In the genomic region with DNA sequence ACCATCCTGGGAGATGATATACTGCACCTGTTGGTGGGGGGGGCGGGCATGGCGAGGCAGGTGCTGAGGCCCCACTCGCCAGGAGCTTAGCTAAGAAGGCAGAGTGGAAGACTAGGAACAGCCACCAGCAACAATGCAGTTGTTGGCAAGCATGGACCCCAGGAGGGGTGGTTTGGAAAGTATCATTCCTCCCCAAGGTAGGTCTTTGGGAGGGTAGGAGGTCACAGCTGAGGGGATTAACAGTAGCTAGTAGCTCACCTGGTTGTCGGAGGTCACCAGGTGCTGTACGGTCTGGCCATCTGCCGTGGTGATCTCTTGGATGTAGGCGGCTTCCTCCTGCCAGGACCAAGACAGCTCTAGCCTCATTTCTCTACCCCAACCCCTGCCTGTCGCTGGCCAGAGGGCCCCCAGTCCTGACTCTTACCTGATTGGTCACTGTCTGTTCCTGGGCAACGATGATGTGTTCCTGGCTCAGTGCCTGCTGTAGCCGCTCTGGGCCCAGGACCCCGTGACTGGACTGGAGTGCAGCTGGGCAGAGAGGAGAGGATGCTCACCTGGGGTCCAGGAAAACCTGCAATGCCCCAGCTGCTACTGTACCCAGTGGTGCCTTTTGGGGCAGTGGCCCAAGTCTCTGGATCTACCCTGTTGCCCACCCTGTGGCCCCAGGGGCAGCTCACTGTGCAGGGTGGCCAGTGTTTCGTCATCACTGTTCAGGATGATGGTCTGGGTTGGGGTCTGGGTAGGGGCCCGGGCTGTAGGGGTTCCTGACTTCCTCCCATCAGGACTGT, we compare ENCODE assay signal across 12 cellular contexts. TPM values are rescaled to one million over a fixed set of nuclear protein-coding genes. Genes with fewer than 3 reads are reported as not detected.
DNase-seq lines count a peak whose midpoint lies in the region; ATAC-seq, FAIRE-seq and TF ChIP-seq lines count a peak whose summit lies in the region.
"Had no signal": no experiment of that assay in that cellular context is flagged by ENCODE, and none has a peak within 500 bp of the region (broad histone marks: within the 10 kb centered on the region; RNA-seq: fewer than 3 reads in every experiment).

No MANE protein-coding gene starts in this region.

- H3K27ac ChIP-seq in HepG2 (ENCODE audit: extremely low read length, insufficient read depth, low read length) (no peak overlapping the region), right lobe of liver (no peak overlapping the region)

- TF ChIP-seq RAD21 in HepG2 (CRISPR knock-in tag; IDR thresholded peaks at IDR 0.05), result no peak

- no peaks in the 10 kb centered on the region for H4K20me1 ChIP-seq in HepG2 (ENCODE audit: insufficient read depth, low read length)

- BruUV-seq in HepG2 (replicated peaks; lab: Mats Ljungman, UMichigan), result no TSS peak

- H3K4me2 ChIP-seq in HepG2 (ENCODE audit: low read depth, low read length), result no peak overlapping the region

- H3K79me2 ChIP-seq in HepG2 (ENCODE audit: insufficient read depth, low read length), result no peaks in the 10 kb centered on the region

- no peaks in the 10 kb centered on the region for H3K9me3 ChIP-seq in HepG2 (ENCODE audit: low read length)
- no peaks in the 10 kb centered on the region for H3K9me3 ChIP-seq in right lobe of liver
- H3K9me3 ChIP-seq: BE2C had no signal

- TF ChIP-seq CTCF in HepG2 (CRISPR knock-in tag; IDR thresholded peaks at IDR 0.05) (no peak), right lobe of liver (IDR thresholded peaks at IDR 0.05) (no peak)

- CTCF ChIA-PET in HepG2 (lab: Yijun Ruan, JAX; ENCODE audit: low intra/inter-chr PET ratio, low total read pairs), result no interaction called here

- H3K36me3 ChIP-seq in HepG2 (replicated peaks in 1 of 2; ENCODE audit: control insufficient read depth in 1 of 2, insufficient read depth in 2 of 2, low read length in 2 of 2) (peaks cover 44 to 78% of the 10 kb centered on the region in 2 experiments), right lobe of liver (peaks cover 5 to 73% (median 22%) of the 10 kb centered on the region in 4 donors)

- no peak for ATAC-seq in HepG2
- no peak for ATAC-seq in right lobe of liver

- no peak for FAIRE-seq in HepG2 (lab: Jason Lieb, UNC)

- H3K4me3 ChIP-seq in HepG2 (replicated peaks in 1 of 3; ENCODE audit: insufficient read depth in 1 of 3, low read depth in 2 of 3, low read length in 3 of 3) (no peak overlapping the region), right lobe of liver (no peak overlapping the region)

- H3K27me3 ChIP-seq in HepG2 (ENCODE audit: control insufficient read depth in 1 of 2, insufficient read depth in 2 of 2, low read length in 2 of 2) (no peaks in the 10 kb centered on the region), right lobe of liver (no peaks in the 10 kb centered on the region)
- H3K27me3 ChIP-seq: BE2C had no signal

- no peak for DNase-seq in HepG2 (ENCODE audit: low spot score)
- no peak for DNase-seq in right lobe of liver
- peak; percentile 45 for DNase-seq in cerebellar cortex (ENCODE audit: low spot score)
- DNase-seq in cortex of kidney (lab: John Stamatoyannopoulos, UW), result no peak
- DNase-seq in effector CD8-positive, alpha-beta T cell (lab: John Stamatoyannopoulos, UW), result no peak
- DNase-seq in stimulated activated CD8-positive, alpha-beta memory T cell treated with anti-CD3 and anti-CD28 coated beads, Interleukin-4, amount 100 ng/mL, for 48 hours, result no peak
- DNase-seq: amniotic stem cell; BE2C; NCI-H1436; NCI-H526; SHP77 treated with DMSO at 0.1 percent for 48 hours; stimulated activated CD4-positive, alpha-beta T cell treated with anti-CD3 and anti-CD28 coated beads, Interleukin-4, amount 100 ng/mL, for 24 hours had no signal

- TF ChIP-seq POLR2A in HepG2 (IDR thresholded peaks at IDR 0.05; ENCODE audit: insufficient read depth in 1 of 2, low read depth in 2 of 2, low read length in 2 of 2) (peak; percentile 14 to 54; a peak in 2 of 4 replicates), right lobe of liver (IDR thresholded peaks at IDR 0.05) (no peak)

- POLR2A ChIA-PET in HepG2 (lab: Yijun Ruan, JAX), result interaction anchor here (0.8 to 7.5 kb wide), 6 partner anchors 8 to 69 kb away, joined by 3 to 201 read pairs (median 4); a partner anchor contains a TSS

- TF ChIP-seq EP300 in HepG2 (IDR thresholded peaks at IDR 0.05; ENCODE audit: low read depth in 2 of 2, low read length in 2 of 2), result no peak
- no peak for TF ChIP-seq EP300 in HepG2 (CRISPR knock-in tag; IDR thresholded peaks at IDR 0.05; ENCODE audit: borderline replicate concordance)

- in situ Hi-C loops in HepG2 (cut with HindIII; ENCODE audit: extremely low pct_ligation_motif_present, low pct_unique_long_range_greater_than_20kb), result loop anchor here (5.0 kb wide), 1 partner anchor 122 kb away; a partner anchor contains a TSS

- intact Hi-C loops in HepG2 (cut with micrococcal nuclease; ENCODE audit: unreplicated experiment) (no loop called here), right lobe of liver (cut with DNase I) (loop anchor here (10.0 kb wide), 2 partner anchors 55 to 135 kb away; a partner anchor contains a TSS)

- 95% methylated on average over 11 of the region's 13 CpGs for WGBS in HepG2 (ENCODE audit: low lambda C conversion rate)
- WGBS in right lobe of liver (ENCODE audit: insufficient coverage, low coverage, low lambda C conversion rate, missing lambda C conversion rate), result 88% methylated on average over 3 of the region's 13 CpGs

- H2AFZ ChIP-seq in HepG2 (ENCODE audit: low read length), result no peak overlapping the region

- H3K9ac ChIP-seq in HepG2 (ENCODE audit: insufficient read depth, low read depth, low read length), result no peak overlapping the region

- H3K4me1 ChIP-seq in HepG2 (ENCODE audit: insufficient read depth, low read length) (peaks cover 30% of the 10 kb centered on the region), right lobe of liver (peaks cover 0 to 12% (median 3%) of the 10 kb centered on the region in 4 donors)
- H3K4me1 ChIP-seq: BE2C had no signal

RNA-seq across cellular contexts. Expression of a gene that starts 15.3 kb away (rescaled TPM):
- 18.5 and 20.9 TPM in 2 replicates for total RNA-seq in HepG2 (2016; rRNA removed; fragmentation: Illumina TruSeq; extraction: Trizol)
- 30.2 and 42.6 TPM in 2 replicates for total RNA-seq in HepG2 (2016; cell fraction: cytosol; rRNA removed; fragmentation: Illumina TruSeq; extraction: Trizol; ENCODE audit: low read depth)
- 17.6 and 21.4 TPM in 2 replicates for total RNA-seq in HepG2 (2016; cell fraction: insoluble cytoplasmic fraction; rRNA removed; fragmentation: Illumina TruSeq; extraction: Trizol)
- 35.4 and 44.6 TPM in 2 replicates for total RNA-seq in HepG2 (2016; cell fraction: membrane; rRNA removed; fragmentation: Illumina TruSeq; extraction: Trizol)
- 19.3 and 21.9 TPM in 2 replicates for total RNA-seq in HepG2 (2016; cell fraction: nucleus; rRNA removed; fragmentation: Illumina TruSeq; extraction: Trizol)
- 21.6 and 24.4 TPM in 2 replicates for polyA plus RNA-seq in HepG2 (2011; rRNA removed)
- 19.5 and 26.1 TPM in 2 replicates for polyA plus RNA-seq in HepG2 (2011; cell fraction: cytosol; rRNA removed)
- 38.0 and 44.1 TPM in 2 replicates for polyA plus RNA-seq in HepG2 (2011; cell fraction: nucleus; rRNA removed)
- 22.9 and 30.3 TPM in 2 replicates for polyA plus RNA-seq in HepG2 (2012)
- polyA plus RNA-seq in HepG2 (2016; cell fraction: cytosol; fragmentation: Illumina TruSeq; extraction: Trizol; ENCODE audit: low read depth), result 41.4 and 54.3 TPM in 2 replicates
- polyA plus RNA-seq in HepG2 (2016; cell fraction: insoluble cytoplasmic fraction; fragmentation: Illumina TruSeq; extraction: Trizol; ENCODE audit: low read depth), result 27.4 and 35.6 TPM in 2 replicates
- 51.1 and 55.4 TPM in 2 replicates for polyA plus RNA-seq in HepG2 (2016; cell fraction: membrane; fragmentation: Illumina TruSeq; extraction: Trizol; ENCODE audit: low read depth)
- polyA plus RNA-seq in HepG2 (2016; cell fraction: nucleus; fragmentation: Illumina TruSeq; extraction: Trizol; ENCODE audit: insufficient read depth, low read depth), result 35.5 and 37.2 TPM in 2 replicates
- polyA minus RNA-seq in HepG2 (2011; rRNA and poly(A)+ RNA removed; ENCODE audit: low replicate concordance), result 40.1 and 74.5 TPM in 2 replicates
- polyA minus RNA-seq in HepG2 (2011; cell fraction: cytosol; rRNA and poly(A)+ RNA removed), result 19.4 and 24.4 TPM in 2 replicates
- polyA minus RNA-seq in HepG2 (2011; cell fraction: nucleus; rRNA and poly(A)+ RNA removed), result 55.2 and 63.6 TPM in 2 replicates
- total RNA-seq in right lobe of liver, result 10 to 100 TPM in 2 of 6 experiments, 1 to 10 TPM in 4; 7.8 to 12.1 (median 9.5) TPM

RNA-seq across cellular contexts. Expression of a gene that starts 22.3 kb away (rescaled TPM):
- total RNA-seq in HepG2 (2016; rRNA removed; fragmentation: Illumina TruSeq; extraction: Trizol), result 6.0 and 13.7 TPM in 2 replicates
- total RNA-seq in HepG2 (2016; cell fraction: cytosol; rRNA removed; fragmentation: Illumina TruSeq; extraction: Trizol; ENCODE audit: low read depth), result 4.5 and 4.7 TPM in 2 replicates
- total RNA-seq in HepG2 (2016; cell fraction: insoluble cytoplasmic fraction; rRNA removed; fragmentation: Illumina TruSeq; extraction: Trizol), result 5.0 and 12.7 TPM in 2 replicates
- total RNA-seq in HepG2 (2016; cell fraction: membrane; rRNA removed; fragmentation: Illumina TruSeq; extraction: Trizol), result 6.7 and 7.0 TPM in 2 replicates
- 18.8 and 22.0 TPM in 2 replicates for total RNA-seq in HepG2 (2016; cell fraction: nucleus; rRNA removed; fragmentation: Illumina TruSeq; extraction: Trizol)
- polyA plus RNA-seq in HepG2 (2011; rRNA removed), result 9.7 and 12.3 TPM in 2 replicates
- 3.3 and 4.6 TPM in 2 replicates for polyA plus RNA-seq in HepG2 (2011; cell fraction: cytosol; rRNA removed)
- polyA plus RNA-seq in HepG2 (2011; cell fraction: nucleus; rRNA removed), result 62.4 and 81.3 TPM in 2 replicates
- 5.7 and 8.0 TPM in 2 replicates for polyA plus RNA-seq in HepG2 (2012)
- polyA plus RNA-seq in HepG2 (2016; cell fraction: cytosol; fragmentation: Illumina TruSeq; extraction: Trizol; ENCODE audit: low read depth), result 1.5 TPM in 2 replicates
- 5.1 and 7.0 TPM in 2 replicates for polyA plus RNA-seq in HepG2 (2016; cell fraction: insoluble cytoplasmic fraction; fragmentation: Illumina TruSeq; extraction: Trizol; ENCODE audit: low read depth)
- 2.9 and 3.1 TPM in 2 replicates for polyA plus RNA-seq in HepG2 (2016; cell fraction: membrane; fragmentation: Illumina TruSeq; extraction: Trizol; ENCODE audit: low read depth)
- 40.5 and 45.7 TPM in 2 replicates for polyA plus RNA-seq in HepG2 (2016; cell fraction: nucleus; fragmentation: Illumina TruSeq; extraction: Trizol; ENCODE audit: insufficient read depth, low read depth)
- polyA minus RNA-seq in HepG2 (2011; rRNA and poly(A)+ RNA removed; ENCODE audit: low replicate concordance), result 32.3 and 35.8 TPM in 2 replicates
- polyA minus RNA-seq in HepG2 (2011; cell fraction: cytosol; rRNA and poly(A)+ RNA removed), result 3.4 and 4.0 TPM in 2 replicates
- 42.4 and 45.0 TPM in 2 replicates for polyA minus RNA-seq in HepG2 (2011; cell fraction: nucleus; rRNA and poly(A)+ RNA removed)
- 1 to 10 TPM; 6.5 to 9.3 (median 7.8) TPM for total RNA-seq in right lobe of liver

RNA-seq across cellular contexts. Expression of a gene that starts 37.8 kb away (rescaled TPM):
- 7.0 and 16.9 TPM in 2 replicates for total RNA-seq in HepG2 (2016; rRNA removed; fragmentation: Illumina TruSeq; extraction: Trizol)
- total RNA-seq in HepG2 (2016; cell fraction: cytosol; rRNA removed; fragmentation: Illumina TruSeq; extraction: Trizol; ENCODE audit: low read depth), result 3.6 and 5.4 TPM in 2 replicates
- total RNA-seq in HepG2 (2016; cell fraction: insoluble cytoplasmic fraction; rRNA removed; fragmentation: Illumina TruSeq; extraction: Trizol), result 5.7 and 18.2 TPM in 2 replicates
- 6.1 and 6.9 TPM in 2 replicates for total RNA-seq in HepG2 (2016; cell fraction: membrane; rRNA removed; fragmentation: Illumina TruSeq; extraction: Trizol)
- 18.3 and 22.2 TPM in 2 replicates for total RNA-seq in HepG2 (2016; cell fraction: nucleus; rRNA removed; fragmentation: Illumina TruSeq; extraction: Trizol)
- polyA plus RNA-seq in HepG2 (2011; rRNA removed), result 28.6 and 30.7 TPM in 2 replicates
- polyA plus RNA-seq in HepG2 (2011; cell fraction: cytosol; rRNA removed), result 26.4 and 36.2 TPM in 2 replicates
- polyA plus RNA-seq in HepG2 (2011; cell fraction: nucleus; rRNA removed), result 25.4 and 33.0 TPM in 2 replicates
- polyA plus RNA-seq in HepG2 (2012), result 13.5 and 20.7 TPM in 2 replicates
- 6.3 and 6.9 TPM in 2 replicates for polyA plus RNA-seq in HepG2 (2016; cell fraction: cytosol; fragmentation: Illumina TruSeq; extraction: Trizol; ENCODE audit: low read depth)
- polyA plus RNA-seq in HepG2 (2016; cell fraction: insoluble cytoplasmic fraction; fragmentation: Illumina TruSeq; extraction: Trizol; ENCODE audit: low read depth), result 7.2 and 10.5 TPM in 2 replicates
- polyA plus RNA-seq in HepG2 (2016; cell fraction: membrane; fragmentation: Illumina TruSeq; extraction: Trizol; ENCODE audit: low read depth), result 7.7 and 8.9 TPM in 2 replicates
- 31.7 and 37.7 TPM in 2 replicates for polyA plus RNA-seq in HepG2 (2016; cell fraction: nucleus; fragmentation: Illumina TruSeq; extraction: Trizol; ENCODE audit: insufficient read depth, low read depth)
- polyA minus RNA-seq in HepG2 (2011; rRNA and poly(A)+ RNA removed; ENCODE audit: low replicate concordance), result 3.3 and 51.4 TPM in 2 replicates
- polyA minus RNA-seq in HepG2 (2011; cell fraction: cytosol; rRNA and poly(A)+ RNA removed), result 17.1 and 20.1 TPM in 2 replicates
- 8.1 and 10.7 TPM in 2 replicates for polyA minus RNA-seq in HepG2 (2011; cell fraction: nucleus; rRNA and poly(A)+ RNA removed)
- total RNA-seq in right lobe of liver, result 10 to 100 TPM in 5 of 6 experiments, 1 to 10 TPM in 1; 9.6 to 70.2 (median 35.6) TPM

RNA-seq across cellular contexts. Expression of a gene that starts 58.6 kb away (rescaled TPM):
- total RNA-seq in HepG2 (2016; rRNA removed; fragmentation: Illumina TruSeq; extraction: Trizol) (63.8 and 202 TPM in 2 replicates), right lobe of liver (100 to 1,000 TPM in 3 of 6 experiments, 10 to 100 TPM in 3; 54.4 to 194 (median 134) TPM)
- 83.9 and 87.3 TPM in 2 replicates for total RNA-seq in HepG2 (2016; cell fraction: cytosol; rRNA removed; fragmentation: Illumina TruSeq; extraction: Trizol; ENCODE audit: low read depth)
- 57.2 and 212 TPM in 2 replicates for total RNA-seq in HepG2 (2016; cell fraction: insoluble cytoplasmic fraction; rRNA removed; fragmentation: Illumina TruSeq; extraction: Trizol)
- 50.4 and 53.1 TPM in 2 replicates for total RNA-seq in HepG2 (2016; cell fraction: membrane; rRNA removed; fragmentation: Illumina TruSeq; extraction: Trizol)
- total RNA-seq in HepG2 (2016; cell fraction: nucleus; rRNA removed; fragmentation: Illumina TruSeq; extraction: Trizol), result 213 and 263 TPM in 2 replicates
- 222 and 231 TPM in 2 replicates for polyA plus RNA-seq in HepG2 (2011; rRNA removed)
- 240 and 265 TPM in 2 replicates for polyA plus RNA-seq in HepG2 (2011; cell fraction: cytosol; rRNA removed)
- polyA plus RNA-seq in HepG2 (2011; cell fraction: nucleus; rRNA removed), result 851 and 910 TPM in 2 replicates
- polyA plus RNA-seq in HepG2 (2012), result 102 and 105 TPM in 2 replicates
- polyA plus RNA-seq in HepG2 (2016; cell fraction: cytosol; fragmentation: Illumina TruSeq; extraction: Trizol; ENCODE audit: low read depth), result 37.4 and 39.2 TPM in 2 replicates
- polyA plus RNA-seq in HepG2 (2016; cell fraction: insoluble cytoplasmic fraction; fragmentation: Illumina TruSeq; extraction: Trizol; ENCODE audit: low read depth), result 82.4 and 101 TPM in 2 replicates
- polyA plus RNA-seq in HepG2 (2016; cell fraction: membrane; fragmentation: Illumina TruSeq; extraction: Trizol; ENCODE audit: low read depth), result 45.6 and 51.6 TPM in 2 replicates
- 573 and 587 TPM in 2 replicates for polyA plus RNA-seq in HepG2 (2016; cell fraction: nucleus; fragmentation: Illumina TruSeq; extraction: Trizol; ENCODE audit: insufficient read depth, low read depth)
- 289 and 410 TPM in 2 replicates for polyA minus RNA-seq in HepG2 (2011; rRNA and poly(A)+ RNA removed; ENCODE audit: low replicate concordance)
- polyA minus RNA-seq in HepG2 (2011; cell fraction: cytosol; rRNA and poly(A)+ RNA removed), result 109 and 118 TPM in 2 replicates
- polyA minus RNA-seq in HepG2 (2011; cell fraction: nucleus; rRNA and poly(A)+ RNA removed), result 292 and 323 TPM in 2 replicates

RNA-seq across cellular contexts. Expression of a gene that starts 58.7 kb away (rescaled TPM):
- total RNA-seq in HepG2 (2016; rRNA removed; fragmentation: Illumina TruSeq; extraction: Trizol), result 4.1 and 9.7 TPM in 2 replicates
- total RNA-seq in HepG2 (2016; cell fraction: cytosol; rRNA removed; fragmentation: Illumina TruSeq; extraction: Trizol; ENCODE audit: low read depth), result 6.7 and 8.8 TPM in 2 replicates
- 6.0 and 9.5 TPM in 2 replicates for total RNA-seq in HepG2 (2016; cell fraction: insoluble cytoplasmic fraction; rRNA removed; fragmentation: Illumina TruSeq; extraction: Trizol)
- 7.3 and 9.1 TPM in 2 replicates for total RNA-seq in HepG2 (2016; cell fraction: membrane; rRNA removed; fragmentation: Illumina TruSeq; extraction: Trizol)
- 14.4 and 18.5 TPM in 2 replicates for total RNA-seq in HepG2 (2016; cell fraction: nucleus; rRNA removed; fragmentation: Illumina TruSeq; extraction: Trizol)
- 7.2 and 12.2 TPM in 2 replicates for polyA plus RNA-seq in HepG2 (2011; rRNA removed)
- polyA plus RNA-seq in HepG2 (2011; cell fraction: cytosol; rRNA removed), result 3.7 and 6.3 TPM in 2 replicates
- 57.9 and 58.9 TPM in 2 replicates for polyA plus RNA-seq in HepG2 (2011; cell fraction: nucleus; rRNA removed)
- 4.2 and 4.6 TPM in 2 replicates for polyA plus RNA-seq in HepG2 (2012)
- polyA plus RNA-seq in HepG2 (2016; cell fraction: cytosol; fragmentation: Illumina TruSeq; extraction: Trizol; ENCODE audit: low read depth), result 4.1 and 4.3 TPM in 2 replicates
- polyA plus RNA-seq in HepG2 (2016; cell fraction: insoluble cytoplasmic fraction; fragmentation: Illumina TruSeq; extraction: Trizol; ENCODE audit: low read depth), result 4.2 and 4.9 TPM in 2 replicates
- 3.9 and 4.0 TPM in 2 replicates for polyA plus RNA-seq in HepG2 (2016; cell fraction: membrane; fragmentation: Illumina TruSeq; extraction: Trizol; ENCODE audit: low read depth)
- polyA plus RNA-seq in HepG2 (2016; cell fraction: nucleus; fragmentation: Illumina TruSeq; extraction: Trizol; ENCODE audit: insufficient read depth, low read depth), result 18.5 and 19.4 TPM in 2 replicates
- 1.3 and 16.0 TPM in 2 replicates for polyA minus RNA-seq in HepG2 (2011; rRNA and poly(A)+ RNA removed; ENCODE audit: low replicate concordance)
- 1.9 and 2.1 TPM in 2 replicates for polyA minus RNA-seq in HepG2 (2011; cell fraction: cytosol; rRNA and poly(A)+ RNA removed)
- 24.2 and 27.4 TPM in 2 replicates for polyA minus RNA-seq in HepG2 (2011; cell fraction: nucleus; rRNA and poly(A)+ RNA removed)
- total RNA-seq in right lobe of liver, result 1 to 10 TPM; 3.6 to 8.8 (median 5.4) TPM
